In the genomic region with DNA sequence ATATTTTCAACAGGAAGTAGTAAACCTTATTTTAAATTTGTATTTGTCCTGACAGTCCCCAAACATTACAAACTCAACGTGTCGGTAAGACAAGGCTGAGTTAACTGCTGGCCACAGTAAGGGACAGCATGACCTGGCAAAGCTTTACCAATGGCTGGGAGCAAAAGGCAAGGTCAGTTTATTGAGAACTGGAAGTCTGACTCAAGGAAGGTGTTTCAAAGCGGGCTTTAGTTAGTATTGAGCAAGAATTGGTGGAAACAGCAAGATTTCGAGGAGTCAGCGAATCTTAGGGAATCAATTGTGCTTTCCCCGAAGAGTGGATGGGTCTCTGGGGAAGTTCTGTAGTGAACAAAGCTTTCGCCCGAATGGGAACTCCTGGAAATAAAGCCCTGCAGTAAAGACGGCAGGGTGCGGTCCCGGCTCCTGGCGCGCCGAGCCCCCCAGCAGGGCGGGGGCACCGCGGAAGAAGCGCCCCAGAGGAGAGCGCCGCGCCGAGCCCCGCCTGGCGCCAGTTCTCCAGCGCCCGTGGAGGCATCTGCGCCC, we compare ENCODE assay signal across 8 cellular contexts. TPM values are rescaled to one million over a fixed set of nuclear protein-coding genes. Genes with fewer than 3 reads are reported as not detected.
A peak's percentile ranks its signal among the peaks of the same experiment; 100 is the strongest.
DNase-seq lines count a peak whose midpoint lies in the region; ATAC-seq and TF ChIP-seq lines count a peak whose summit lies in the region.

No MANE protein-coding gene starts in this region.

- H3K27ac Mint-ChIP-seq in CD8-positive, alpha-beta T cell: peak overlapping the region; percentile 94
- peak overlapping the region; percentile 80 for H3K27ac Mint-ChIP-seq in MCF 10A (ENCODE audit: low read depth, unreplicated experiment)

- peaks cover 18% of the 10 kb centered on the region for H3K36me3 Mint-ChIP-seq in CD8-positive, alpha-beta T cell
- H3K36me3 Mint-ChIP-seq in MCF 10A (ENCODE audit: insufficient read depth, unreplicated experiment): peaks cover 24% of the 10 kb centered on the region

- no peaks in the 10 kb centered on the region for H3K27me3 ChIP-seq in CD8-positive, alpha-beta T cell (ENCODE audit: insufficient read depth, low read length)

- intact Hi-C loops in CD8-positive, alpha-beta T cell (cut with DNase I, micrococcal nuclease): loop anchor here (1.0 to 5.0 kb wide), 4 partner anchors 60 to 1886 kb away; partner anchors contain the start of genes PYGB (in 2 of the 2), ACSS1 (in 1 of the 2) and NAPB (in 1 of the 2)
- intact Hi-C loops in MCF 10A (cut with micrococcal nuclease): loop anchor here (5.0 kb wide), 1 partner anchor 61 kb away; the partner anchor contains the start of gene NAPB

- H3K27ac ChIP-seq in CD8-positive, alpha-beta T cell (ENCODE audit: low read depth, low read length): peak overlapping the region; percentile 92
- H3K27ac ChIP-seq in temporal lobe (ENCODE audit: low read depth, low read length): peak overlapping the region; percentile 95

- no peak for ATAC-seq in CD8-positive, alpha-beta T cell
- ATAC-seq in left lobe of liver (peak; percentile 30), HG02852 (IDR thresholded peaks at IDR 0.05; ENCODE audit: unreplicated experiment) (no peak)

- BruUV-seq in MCF 10A (replicated peaks; lab: Mats Ljungman, UMichigan): no TSS peak

- no peaks in the 10 kb centered on the region for H3K9me3 Mint-ChIP-seq in CD8-positive, alpha-beta T cell
- no peaks in the 10 kb centered on the region for H3K9me3 Mint-ChIP-seq in MCF 10A (ENCODE audit: unreplicated experiment)

- H3K4me3 Mint-ChIP-seq in CD8-positive, alpha-beta T cell: peak overlapping the region; percentile 86
- H3K4me3 Mint-ChIP-seq in MCF 10A (ENCODE audit: unreplicated experiment): peak overlapping the region; percentile 84

- H3K9me3 ChIP-seq in CD8-positive, alpha-beta T cell (ENCODE audit: low read length): no peaks in the 10 kb centered on the region

- H3K36me3 ChIP-seq in CD8-positive, alpha-beta T cell (ENCODE audit: insufficient read depth, low read length): no peaks in the 10 kb centered on the region

- no peak for DNase-seq in CD8-positive, alpha-beta T cell
- DNase-seq in LNCaP clone FGC (ENCODE audit: low read depth) (no peak), MCF 10A (ENCODE audit: unreplicated experiment) (peak; percentile 44), left lobe of liver (ENCODE audit: low spot score) (no peak), NCI-H69 (lab: John Stamatoyannopoulos, UW) (no peak), D341Med (ENCODE audit: low spot score) (no peak)

- no peaks in the 10 kb centered on the region for H3K27me3 Mint-ChIP-seq in CD8-positive, alpha-beta T cell (ENCODE audit: low read depth)
- H3K27me3 Mint-ChIP-seq in MCF 10A (ENCODE audit: insufficient read depth, unreplicated experiment): no peaks in the 10 kb centered on the region

- H3K4me1 Mint-ChIP-seq in CD8-positive, alpha-beta T cell (ENCODE audit: low read depth): peaks cover 56% of the 10 kb centered on the region
- peaks cover 24% of the 10 kb centered on the region for H3K4me1 Mint-ChIP-seq in MCF 10A (ENCODE audit: insufficient read depth, unreplicated experiment)

- POLR2A ChIA-PET in CD8-positive, alpha-beta T cell (lab: Charles Lee): interaction anchor here (1.0 to 5.7 kb wide), 4 partner anchors 9 to 60 kb away, joined by 3 to 74 read pairs (median 4); partner anchors contain the start of genes NAPB and NXT1
- POLR2A ChIA-PET in MCF 10A (lab: Yijun Ruan, JAX): interaction anchor here (0.6 to 12.7 kb wide), 21 partner anchors 9 to 1886 kb away, joined by 3 to 261 read pairs (median 4); partner anchors contain the start of genes NAPB and NXT1

- peaks cover 37% of the 10 kb centered on the region for H3K4me1 ChIP-seq in CD8-positive, alpha-beta T cell (ENCODE audit: insufficient read depth, low read length)

- CTCF ChIA-PET in CD8-positive, alpha-beta T cell (lab: Charles Lee): no interaction called here
- CTCF ChIA-PET in MCF 10A (lab: Yijun Ruan, JAX): interaction anchor here (0.5 to 5.0 kb wide), 7 partner anchors 9 to 1817 kb away, joined by 3 to 36 read pairs (median 3); partner anchors contain the start of gene NXT1

- TF ChIP-seq CTCF in CD8-positive, alpha-beta T cell (IDR thresholded peaks at IDR 0.05): peak; percentile 43
- TF ChIP-seq CTCF in LNCaP clone FGC (IDR thresholded peaks at IDR 0.05; ENCODE audit: control insufficient read depth, extremely low read depth, insufficient read depth): no peak
- no peak for TF ChIP-seq CTCF in MCF 10A (IDR thresholded peaks at IDR 0.05; ENCODE audit: unreplicated experiment)

- peak overlapping the region; percentile 86 for H3K4me3 ChIP-seq in CD8-positive, alpha-beta T cell (ENCODE audit: low read depth, low read length)
- H3K4me3 ChIP-seq in LNCaP clone FGC (ENCODE audit: low read depth, low read length): peak overlapping the region; percentile 80

RNA-seq across cellular contexts. Expression of gene GZF1, which starts 0.8 kb away (rescaled TPM):
- 10 to 100 TPM; 44.9 to 49.5 TPM for total RNA-seq in CD8-positive, alpha-beta T cell
- 15.5 and 19.9 TPM in 2 replicates for total RNA-seq in MCF 10A (2022)
- 4.4 TPM for total RNA-seq in left lobe of liver
- total RNA-seq in temporal lobe: 20.7 TPM

RNA-seq across cellular contexts. Expression of gene NXT1, which starts 10.6 kb away (rescaled TPM):
- total RNA-seq in CD8-positive, alpha-beta T cell: 10 to 100 TPM; 52.4 to 52.5 TPM
- total RNA-seq in MCF 10A (2022): 32.2 and 40.1 TPM in 2 replicates
- 2.6 TPM for total RNA-seq in left lobe of liver
- total RNA-seq in temporal lobe: 10.1 TPM
